In the genomic region with DNA sequence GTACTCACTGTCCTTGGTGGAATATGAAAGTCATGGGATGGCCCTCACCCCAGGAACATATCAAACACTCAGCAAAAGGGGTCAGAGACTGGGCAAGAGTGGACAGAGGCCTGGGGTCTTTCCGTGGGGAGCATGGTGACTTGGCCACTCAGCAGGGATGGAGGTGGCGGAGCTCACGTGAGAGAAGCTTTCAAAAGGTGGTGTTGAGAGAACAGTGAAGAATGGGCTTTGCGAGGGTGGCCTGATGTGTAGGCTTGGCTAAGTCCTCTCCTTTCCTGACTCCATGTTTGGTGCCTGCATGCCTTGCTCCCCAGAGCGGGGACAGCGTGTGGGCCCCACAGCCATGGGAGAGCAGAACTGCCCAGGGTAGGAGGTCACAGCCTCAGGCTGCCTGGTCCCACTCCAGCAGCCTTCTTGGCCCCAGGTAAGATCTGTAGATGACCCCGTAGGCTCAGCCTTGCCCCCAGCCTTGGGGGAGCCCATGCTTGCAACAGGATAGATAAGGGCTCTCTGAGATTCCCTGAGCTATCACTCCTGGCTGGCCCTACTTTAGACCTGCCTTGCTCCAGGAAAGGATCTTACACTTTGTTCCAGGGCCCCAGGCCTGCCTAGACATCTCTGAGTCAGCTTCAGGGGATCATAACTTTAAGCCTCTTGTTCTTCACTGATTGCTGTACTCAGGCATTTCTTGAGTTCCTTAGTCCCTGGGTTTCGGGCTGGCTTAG, we compare ENCODE assay signal across 11 cellular contexts. TPM values are rescaled to one million over a fixed set of nuclear protein-coding genes. Genes with fewer than 3 reads are reported as not detected.
DNase-seq lines count a peak whose midpoint lies in the region; ATAC-seq, FAIRE-seq and TF ChIP-seq lines count a peak whose summit lies in the region.
"Had no signal": no experiment of that assay in that cellular context is flagged by ENCODE, and none has a peak within 500 bp of the region (broad histone marks: within the 10 kb centered on the region; RNA-seq: fewer than 3 reads in every experiment).

No MANE protein-coding gene starts in this region.

- H3K27me3 ChIP-seq in adipocyte (replicated peaks; ENCODE audit: control insufficient read depth, insufficient read depth, low read length) (peaks cover 4% of the 10 kb centered on the region), mesenchymal stem cell (ENCODE audit: control insufficient read depth in 1 of 2, insufficient read depth in 1 of 2, low read length in 2 of 2) (peaks cover 0 to 21% of the 10 kb centered on the region in 2 experiments)
- H3K27me3 ChIP-seq: cardiac muscle cell had no signal

- H3K9me3 ChIP-seq in adipocyte (ENCODE audit: control insufficient read depth, low read length) = no peaks in the 10 kb centered on the region
- no peaks in the 10 kb centered on the region for H3K9me3 ChIP-seq in mesenchymal stem cell (ENCODE audit: control insufficient read depth, low read length)

- H2BK15ac ChIP-seq in mesenchymal stem cell (ENCODE audit: low read depth, poor library complexity, severe bottlenecking) = peak overlapping the region; percentile 1

- DNase-seq in H54 (ENCODE audit: insufficient read length, low spot score) = peak; percentile 24
- peak; percentile 52 for DNase-seq in adipocyte (ENCODE audit: low read depth)
- DNase-seq in mesenchymal stem cell = peak; percentile 49
- DNase-seq in cardiac septum (ENCODE audit: low spot score) = no peak
- DNase-seq in NCI-H748 treated with DMSO at 0.1 percent for 48 hours (lab: John Stamatoyannopoulos, UW) = no peak
- DNase-seq: kidney glomerular epithelial cell; stimulated activated CD4-positive, alpha-beta T cell treated with anti-CD3 and anti-CD28 coated beads, Interleukin-2, amount 100 ng/mL, for 24 hours had no signal

- no peak overlapping the region for H3K23ac ChIP-seq in mesenchymal stem cell (ENCODE audit: low read length in 2 of 2)

- no peak overlapping the region for H2BK5ac ChIP-seq in mesenchymal stem cell (ENCODE audit: low read depth, low read length, poor library complexity, severe bottlenecking)

- no peak overlapping the region for H3K4ac ChIP-seq in mesenchymal stem cell (ENCODE audit: low read depth in 1 of 2, low read length in 2 of 2)

- H3K36me3 ChIP-seq in adipocyte (ENCODE audit: control insufficient read depth, insufficient read depth, low read length, severe bottlenecking) (no peaks in the 10 kb centered on the region), mesenchymal stem cell (ENCODE audit: control insufficient read depth in 1 of 2, insufficient read depth in 2 of 2, low read depth in 1 of 2, low read length in 2 of 2) (no peaks in the 10 kb centered on the region)
- H3K36me3 ChIP-seq: cardiac muscle cell had no signal

- no peaks in the 10 kb centered on the region for H3K79me1 ChIP-seq in mesenchymal stem cell (replicated peaks; ENCODE audit: low read length, poor library complexity, severe bottlenecking)

- no peak overlapping the region for H2BK120ac ChIP-seq in mesenchymal stem cell (ENCODE audit: low read depth, low read length)

- H4K91ac ChIP-seq in mesenchymal stem cell (ENCODE audit: low read length) = no peak overlapping the region

- no peak for TF ChIP-seq POLR2A in H54 (IDR thresholded peaks at IDR 0.05; ENCODE audit: low read depth, low read length)

- WGBS in mesenchymal stem cell = 95% methylated on average over 8 of the region's 8 CpGs

- no peaks in the 10 kb centered on the region for H3K4me1 ChIP-seq in adipocyte (ENCODE audit: control insufficient read depth, insufficient read depth, low read length)
- peaks cover 26% of the 10 kb centered on the region for H3K4me1 ChIP-seq in mesenchymal stem cell (ENCODE audit: control insufficient read depth, insufficient read depth, low read depth, low read length)

- peak overlapping the region in 1 of 2 experiments; percentile 94 for H3K14ac ChIP-seq in mesenchymal stem cell (ENCODE audit: low read length in 2 of 2)

- no peak overlapping the region for H4K8ac ChIP-seq in mesenchymal stem cell (ENCODE audit: low read length)

- no peak overlapping the region for H3K9ac ChIP-seq in adipocyte (ENCODE audit: low read length)
- no peak overlapping the region for H3K9ac ChIP-seq in mesenchymal stem cell (ENCODE audit: low read length)

- H3K18ac ChIP-seq in mesenchymal stem cell (ENCODE audit: low read depth in 1 of 2, low read length in 2 of 2) = peak overlapping the region in 1 of 2 experiments; percentile 44

- peak overlapping the region in 1 of 2 experiments; percentile 56 for H2BK12ac ChIP-seq in mesenchymal stem cell (ENCODE audit: low read length in 2 of 2)

- H2AFZ ChIP-seq in mesenchymal stem cell (ENCODE audit: low read depth, low read length) = no peak overlapping the region

- no peak for FAIRE-seq in H54 (lab: Jason Lieb, UNC)

- TF ChIP-seq CTCF in C4-2B (conservative IDR thresholded peaks at IDR 0.05) = no peak

- peak overlapping the region; percentile 30 for H2AK5ac ChIP-seq in mesenchymal stem cell (ENCODE audit: low read length, severe bottlenecking)

- intact Hi-C loops in cardiac septum (cut with DNase I) = no loop called here

- H3K4me2 ChIP-seq in mesenchymal stem cell (ENCODE audit: low read length, poor library complexity, severe bottlenecking) = no peak overlapping the region

- peak overlapping the region; percentile 82 for H3K27ac ChIP-seq in C4-2B
- no peak overlapping the region for H3K27ac ChIP-seq in mesenchymal stem cell (ENCODE audit: low read length, poor library complexity, severe bottlenecking)
- H3K27ac ChIP-seq: cardiac muscle cell had no signal

- ATAC-seq in HG02870 (IDR thresholded peaks at IDR 0.05; ENCODE audit: unreplicated experiment) (no peak), GM18867 (IDR thresholded peaks at IDR 0.05; ENCODE audit: unreplicated experiment) (no peak)

- H3K4me3 ChIP-seq in adipocyte (ENCODE audit: low read length) (no peak overlapping the region), mesenchymal stem cell (ENCODE audit: insufficient read depth in 1 of 2, low read depth in 1 of 2, low read length in 2 of 2) (no peak overlapping the region)
- H3K4me3 ChIP-seq: cardiac muscle cell had no signal

RNA-seq across cellular contexts. Expression of a gene that starts 17.0 kb away (rescaled TPM):
- 3,158 TPM for polyA plus RNA-seq in mesenchymal stem cell (2013, experiment 1 of 2)
- 2,769 TPM for polyA plus RNA-seq in mesenchymal stem cell (2013, experiment 2 of 2)
- total RNA-seq in cardiac septum = 1,178 TPM

RNA-seq across cellular contexts. Expression of a gene that starts 55.5 kb away (rescaled TPM):
- polyA plus RNA-seq in mesenchymal stem cell (2013, experiment 1 of 2) = 6.7 TPM
- polyA plus RNA-seq in mesenchymal stem cell (2013, experiment 2 of 2) = 6.7 TPM
- 1.3 TPM for total RNA-seq in cardiac septum

Comparison
In these comparisons a context has a peak if more than half of its experiments do, and no peak if none do; other contexts are left out.
1. DNase-seq: peak in H54 (single experiment), adipocyte (single experiment) and mesenchymal stem cell (single experiment); none in cardiac septum (single experiment) and NCI-H748 treated with DMSO at 0.1 percent for 48 hours (single experiment).